ENCODE assay signal across 17 cellular contexts in genomic region chr1:228368801-228369607, GRCh38. TPM values are rescaled to one million over a fixed set of nuclear protein-coding genes. Genes with fewer than 3 reads are reported as not detected.
DNase-seq lines count a peak whose midpoint lies in the region; ATAC-seq, FAIRE-seq and TF ChIP-seq lines count a peak whose summit lies in the region.
"Had no signal": no experiment of that assay in that cellular context is flagged by ENCODE, and none has a peak within 500 bp of the region (broad histone marks: within the 10 kb centered on the region; RNA-seq: fewer than 3 reads in every experiment).

No MANE protein-coding gene starts in this region.

- peak; percentile 67 to 69 for ATAC-seq in left cardiac atrium
- ATAC-seq in psoas muscle: peak in 3 of 4 donors; percentile 6 to 21 (median 7)
- no peak for ATAC-seq in stimulated activated naive CD8-positive, alpha-beta T cell treated with anti-CD3 and anti-CD28 coated beads, Interleukin-15, Interleukin-2, amounts not matched to agents 100 U/mL and 50 U/mL, for 24 hours
- ATAC-seq: activated T-helper 17 cell treated with anti-CD3 and anti-CD28 coated beads, Interleukin-2, amount 50 U/mL, for 72 hours had no signal

- DNase-seq in D721Med (ENCODE audit: insufficient read length, low spot score) (peak; percentile 29), WERI-Rb-1 (peak; percentile 1), left cardiac atrium (peak; percentile 85), psoas muscle (peak; percentile 40 to 79), KBM-7 (no peak), AG20443 (ENCODE audit: low spot score) (no peak)
- no peak for DNase-seq in stimulated activated naive CD8-positive, alpha-beta T cell treated with anti-CD3 and anti-CD28 coated beads, Interleukin-15, Interleukin-2, amounts not matched to agents 100 U/mL and 50 U/mL, for 24 hours
- no peak for DNase-seq in effector CD8-positive, alpha-beta T cell (lab: John Stamatoyannopoulos, UW)
- DNase-seq: activated CD4-positive, alpha-beta memory T cell treated with anti-CD3 and anti-CD28 coated beads for 36 hours; anterior cingulate cortex; colonic mucosa; DMS79 treated with DMSO at 0.1 percent for 48 hours; NCI-H1436; NCI-H446 treated with DMSO at 0.1 percent for 48 hours; stimulated activated CD4-positive, alpha-beta T cell treated with anti-CD3 and anti-CD28 coated beads, Interleukin-12 subunit alpha, Interleukin-12 subunit beta, amount 100 ng/mL, for 4 hours had no signal

- H3K9me3 ChIP-seq in WERI-Rb-1 (ENCODE audit: severe bottlenecking) (no peaks in the 10 kb centered on the region), psoas muscle (no peaks in the 10 kb centered on the region)
- H3K9me3 ChIP-seq: colonic mucosa had no signal

- 51 to 69% (median 51%) methylated on average over 15 of the region's 15 CpGs for WGBS in psoas muscle, 3 donors

- TF ChIP-seq CTCF in D721Med (IDR thresholded peaks at IDR 0.05; ENCODE audit: insufficient read depth, missing control alignments) (no peak), WERI-Rb-1 (IDR thresholded peaks at IDR 0.05; ENCODE audit: low read depth, low read length) (no peak), psoas muscle (IDR thresholded peaks at IDR 0.05) (no peak)

- no peaks in the 10 kb centered on the region for H3K36me3 ChIP-seq in WERI-Rb-1
- peaks cover 3 to 99% of the 10 kb centered on the region in 2 donors for H3K36me3 ChIP-seq in psoas muscle (ENCODE audit: insufficient read depth in 1 of 2, low read depth in 1 of 2)
- H3K36me3 ChIP-seq: colonic mucosa had no signal

- no peak for FAIRE-seq in D721Med (lab: Jason Lieb, UNC)

- H3K4me3 ChIP-seq in WERI-Rb-1 (ENCODE audit: low read depth, low read length): no peak overlapping the region
- no peak overlapping the region for H3K4me3 ChIP-seq in psoas muscle
- H3K4me3 ChIP-seq: colonic mucosa had no signal

- H3K4me1 ChIP-seq in psoas muscle: peaks cover 13% of the 10 kb centered on the region
- H3K4me1 ChIP-seq: colonic mucosa had no signal

- intact Hi-C loops in left cardiac atrium (cut with DNase I): no loop called here
- intact Hi-C loops in psoas muscle (cut with DNase I): no loop called here

- no peak overlapping the region for H3K27ac ChIP-seq in WERI-Rb-1
- H3K27ac ChIP-seq in psoas muscle: peak overlapping the region; percentile 27
- H3K27ac ChIP-seq: colonic mucosa, epithelial cell of prostate had no signal

- H3K27me3 ChIP-seq in WERI-Rb-1 (ENCODE audit: insufficient read depth, low read depth, severe bottlenecking) (no peaks in the 10 kb centered on the region), psoas muscle (ENCODE audit: insufficient read depth in 3 of 3, low read length in 2 of 3) (no peaks in the 10 kb centered on the region)

- in situ Hi-C loops in KBM-7 (cut with MboI; ENCODE audit: low pct_unique_long_range_greater_than_20kb, low sequenced_read_pairs): no loop called here

RNA-seq across cellular contexts. Expression of gene TRIM11, which starts 37.6 kb away (rescaled TPM):
- total RNA-seq in left cardiac atrium: 1 to 10 TPM; 9.0 to 9.5 TPM
- 1 to 10 TPM; 2.8 to 4.5 (median 4.0) TPM for total RNA-seq in psoas muscle
- polyA plus RNA-seq in psoas muscle: 1 to 10 TPM; 3.1 to 6.3 (median 3.6) TPM

RNA-seq across cellular contexts. Expression of gene TRIM17, which starts 47.7 kb away (rescaled TPM):
- total RNA-seq in left cardiac atrium (under 1 TPM; 0.42 to 0.88 TPM), psoas muscle (not detected)
- polyA plus RNA-seq in psoas muscle: under 1 TPM in 1 of 3 donors, not detected in 2; 0.03 TPM

Comparison
In these comparisons a context has a peak if more than half of its experiments do, and no peak if none do; other contexts are left out.
1. DNase-seq: peak in D721Med (single experiment), WERI-Rb-1 (single experiment), left cardiac atrium (single experiment) and psoas muscle (2 of 2); none in KBM-7 (single experiment), stimulated activated naive CD8-positive, alpha-beta T cell treated with anti-CD3 and anti-CD28 coated beads, Interleukin-15, Interleukin-2, amounts not matched to agents 100 U/mL and 50 U/mL, for 24 hours (single experiment), AG20443 (single experiment) and effector CD8-positive, alpha-beta T cell (single experiment).